Comparison of ENCODE assay signal across 28 cellular contexts in genomic region chr3:110968076-110968475, GRCh38.
DNase-seq lines count a peak whose midpoint lies in the region; ATAC-seq and TF ChIP-seq lines count a peak whose summit lies in the region.
"Had no signal": no experiment of that assay in that cellular context is flagged by ENCODE, and none has a peak within 500 bp of the region (broad histone marks: within the 10 kb centered on the region; RNA-seq: fewer than 3 reads in every experiment).

No MANE protein-coding gene starts in this region.

- no peaks in the 10 kb centered on the region for H3K36me3 ChIP-seq in Loucy (ENCODE audit: insufficient read depth, low read length)

- H3F3A ChIP-seq in Loucy (ENCODE audit: low read depth), result no peaks in the 10 kb centered on the region

- H3K27me3 Mint-ChIP-seq in chondrocyte (ENCODE audit: low read depth) (no peaks in the 10 kb centered on the region), nephron (ENCODE audit: low read depth) (no peaks in the 10 kb centered on the region), osteocyte (ENCODE audit: unreplicated experiment) (no peaks in the 10 kb centered on the region)

- H3K36me3 Mint-ChIP-seq in chondrocyte (ENCODE audit: low read depth), result peaks cover 37% of the 10 kb centered on the region
- peaks cover 18% of the 10 kb centered on the region for H3K36me3 Mint-ChIP-seq in nephron (ENCODE audit: low read depth)
- H3K36me3 Mint-ChIP-seq in osteocyte (ENCODE audit: unreplicated experiment), result peaks cover 10% of the 10 kb centered on the region

- H3K27ac Mint-ChIP-seq in chondrocyte (ENCODE audit: unreplicated experiment) (peak overlapping the region; percentile 98), nephron (peak overlapping the region; percentile 5 to 90 (median 24)), osteocyte (ENCODE audit: unreplicated experiment) (peak overlapping the region; percentile 35)
- H3K27ac Mint-ChIP-seq: CD4-positive, alpha-beta T cell; GM23338 had no signal

- H3K4me3 Mint-ChIP-seq in chondrocyte (ENCODE audit: unreplicated experiment) (peak overlapping the region; percentile 88), nephron (peak overlapping the region; percentile 84 to 92 (median 90)), osteocyte (ENCODE audit: unreplicated experiment) (peak overlapping the region; percentile 64)
- H3K4me3 Mint-ChIP-seq: CD4-positive, alpha-beta T cell; GM23338 had no signal

- no peaks in the 10 kb centered on the region for H3K9me3 ChIP-seq in Loucy (ENCODE audit: insufficient read depth, low read depth, low read length)

- no peak for ATAC-seq in HG03175 (IDR thresholded peaks at IDR 0.05; ENCODE audit: unreplicated experiment)
- ATAC-seq: GM23338, HCT116 had no signal

- H3K27me3 ChIP-seq in Loucy (ENCODE audit: insufficient read depth, low read length, poor library complexity, severe bottlenecking), result no peaks in the 10 kb centered on the region
- H3K27me3 ChIP-seq: BLaER1 treated with 17β-estradiol and CSF1 and Interleukin-3, amounts not matched to agents 10 nM and 100 nM had no signal

- no peaks in the 10 kb centered on the region for H3K9me2 ChIP-seq in Loucy (replicated peaks; ENCODE audit: low read depth, low read length)
- H3K9me2 ChIP-seq: SK-N-SH had no signal

- POLR2A ChIA-PET in RWPE1 (lab: Yijun Ruan, JAX; ENCODE audit: low non-redundant PET), result no interaction called here

- CTCF ChIA-PET in RWPE1 (lab: Yijun Ruan, JAX), result interaction anchor here (0.7 kb wide), 1 partner anchor 80 kb away, joined by 5 read pairs; no protein-coding TSS in a partner anchor

- H3K4me1 ChIP-seq in Loucy (ENCODE audit: insufficient read depth, low read length, poor library complexity, severe bottlenecking), result no peaks in the 10 kb centered on the region

- no peak for DNase-seq in chondrocyte (ENCODE audit: low spot score)
- DNase-seq in osteocyte (ENCODE audit: extremely low spot score, unreplicated experiment), result no peak
- no peak for DNase-seq in HuH-7.5 (ENCODE audit: low spot score)
- DNase-seq in activated gamma-delta T cell treated with Interleukin-2 at 50 U/mL for 16 hours, result no peak
- DNase-seq in RWPE1 (ENCODE audit: low spot score), result no peak
- DNase-seq: AML-193; CD4-positive, alpha-beta T cell; COR-L47; DMS53; NCI-H1092 treated with DMSO at 0.1 percent for 48 hours; NCI-H1436; NCI-H187; NCI-H2081 treated with DMSO at 0.1 percent for 48 hours; NCI-H2171 treated with DMSO at 0.1 percent for 48 hours; NCI-H345; NCI-H510A treated with DMSO at 0.1 percent for 48 hours; NCI-H82; NK-92 treated with Interleukin-12 subunit alpha and Interleukin-12 subunit beta, amount 100 ng/mL, for 24 hours; SHP77 treated with DMSO at 0.1 percent for 48 hours; SK-N-SH; SW 1271 had no signal

- no peak overlapping the region for H3K9ac ChIP-seq in Loucy (ENCODE audit: low read depth, low read length, poor library complexity, severe bottlenecking)
- H3K9ac ChIP-seq: BLaER1 treated with 17β-estradiol and CSF1 and Interleukin-3, amounts not matched to agents 10 nM and 100 nM; SK-N-SH had no signal

- H3K4me2 ChIP-seq in Loucy (ENCODE audit: low read depth, low read length, poor library complexity, severe bottlenecking), result no peak overlapping the region
- H3K4me2 ChIP-seq: BLaER1 treated with 17β-estradiol and CSF1 and Interleukin-3, amounts not matched to agents 10 nM and 100 nM; GM23338; SK-N-SH had no signal

- TF ChIP-seq CTCF in Loucy (conservative IDR thresholded peaks at IDR 0.05; ENCODE audit: low read length), result no peak
- TF ChIP-seq CTCF in chondrocyte (IDR thresholded peaks at IDR 0.05), result no peak
- no peak for TF ChIP-seq CTCF in nephron (IDR thresholded peaks at IDR 0.05; ENCODE audit: unreplicated experiment in 3 of 3)
- no peak for TF ChIP-seq CTCF in osteocyte (IDR thresholded peaks at IDR 0.05)
- TF ChIP-seq CTCF in RWPE1 (conservative IDR thresholded peaks at IDR 0.05; ENCODE audit: low read depth), result no peak

- H3K4me1 Mint-ChIP-seq in chondrocyte (ENCODE audit: low read depth) (no peaks in the 10 kb centered on the region), nephron (no peaks in the 10 kb centered on the region), osteocyte (ENCODE audit: unreplicated experiment) (peaks cover 3% of the 10 kb centered on the region)
- H3K4me1 Mint-ChIP-seq: GM23338 had no signal

- peak overlapping the region; percentile 34; the same call in 1 of the 2 replicates for H2AFZ ChIP-seq in Loucy (ENCODE audit: low read length)
- H2AFZ ChIP-seq: GM23338 had no signal

- no peak overlapping the region for H3K27ac ChIP-seq in RWPE1
- H3K27ac ChIP-seq: BLaER1 treated with 17β-estradiol and CSF1 and Interleukin-3, amounts not matched to agents 10 nM and 100 nM; HL-60 had no signal

- no peak overlapping the region for H3K4me3 ChIP-seq in Loucy (ENCODE audit: low read length, poor library complexity, severe bottlenecking)
- H3K4me3 ChIP-seq: BLaER1 treated with 17β-estradiol and CSF1 and Interleukin-3, amounts not matched to agents 10 nM and 100 nM; GM23338 had no signal

- H4K20me1 ChIP-seq in Loucy (ENCODE audit: insufficient read depth, low read length, poor library complexity, severe bottlenecking), result no peaks in the 10 kb centered on the region
- H4K20me1 ChIP-seq: BLaER1 treated with 17β-estradiol and CSF1 and Interleukin-3, amounts not matched to agents 10 nM and 100 nM had no signal

- H3K9me3 Mint-ChIP-seq in chondrocyte (ENCODE audit: low read depth), result peaks cover 29% of the 10 kb centered on the region
- peaks cover 25% of the 10 kb centered on the region for H3K9me3 Mint-ChIP-seq in nephron
- peaks cover 31% of the 10 kb centered on the region for H3K9me3 Mint-ChIP-seq in osteocyte (ENCODE audit: unreplicated experiment)

- no peaks in the 10 kb centered on the region for H3K79me2 ChIP-seq in Loucy (ENCODE audit: insufficient read depth, low read length)

Comparison
In these comparisons a context has a peak if more than half of its experiments do, and no peak if none do; other contexts are left out.
1. H3K27ac Mint-ChIP-seq: peak in every context shown above with its lines; median percentile 98 in chondrocyte; 35 in osteocyte; 24 in nephron.